Comparison of ENCODE assay signal across 8 cellular contexts in the genomic region with DNA sequence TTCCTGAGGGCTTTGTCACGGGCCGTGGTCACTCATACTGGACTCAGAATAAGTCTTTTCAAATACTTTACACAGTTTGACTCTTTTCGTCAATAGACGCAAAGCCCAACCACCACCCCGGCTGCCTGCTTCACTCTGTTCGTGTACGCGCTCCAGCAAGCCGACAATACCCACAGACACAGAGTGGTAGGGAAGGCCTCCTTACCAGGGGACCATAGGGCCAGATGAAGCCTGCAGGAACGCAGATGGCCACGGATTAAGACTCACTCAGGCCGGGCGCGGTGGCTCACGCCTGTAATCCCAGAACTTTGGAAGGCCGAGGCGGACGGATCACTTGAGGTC. TPM values are rescaled to one million over a fixed set of nuclear protein-coding genes. Genes with fewer than 3 reads are reported as not detected.
DNase-seq lines count a peak whose midpoint lies in the region; ATAC-seq and TF ChIP-seq lines count a peak whose summit lies in the region.

No MANE protein-coding gene starts in this region.

- H3K27ac ChIP-seq in BLaER1 treated with 17β-estradiol and CSF1 and Interleukin-3, amounts not matched to agents 10 nM and 100 nM: peak overlapping the region; percentile 86 to 97 (median 95)
- peak overlapping the region; percentile 84 to 88 for H3K27ac ChIP-seq in lung (ENCODE audit: low read depth in 1 of 2, low read length in 1 of 2)
- H3K27ac ChIP-seq in thoracic aorta: peak overlapping the region; percentile 84 to 86

- peaks cover 20 to 32% (median 25%) of the 10 kb centered on the region in 10 experiments for H3K4me1 ChIP-seq in BLaER1 treated with 17β-estradiol and CSF1 and Interleukin-3, amounts not matched to agents 10 nM and 100 nM
- H3K4me1 ChIP-seq in lung (ENCODE audit: control insufficient read depth in 2 of 2, insufficient read depth in 2 of 2, low read length in 2 of 2) (peaks cover 0 to 12% of the 10 kb centered on the region in 2 donors), thoracic aorta (ENCODE audit: control insufficient read depth in 1 of 2, low read depth in 2 of 2) (peaks cover 4 to 14% of the 10 kb centered on the region in 2 donors)

- H4K20me1 ChIP-seq in BLaER1 treated with 17β-estradiol and CSF1 and Interleukin-3, amounts not matched to agents 10 nM and 100 nM: peaks cover 46 to 52% (median 48%) of the 10 kb centered on the region in 11 experiments; a peak in 21 of 22 replicates

- peak; percentile 21 for ATAC-seq in GM21723 (IDR thresholded peaks at IDR 0.05; ENCODE audit: unreplicated experiment)
- no peak for ATAC-seq in lung (ENCODE audit: insufficient read depth, low FRiP score)
- ATAC-seq in thoracic aorta (ENCODE audit: insufficient number of reproducible peaks, low FRiP score, low read depth): no peak

- TF ChIP-seq CTCF in choroid plexus epithelial cell (conservative IDR thresholded peaks at IDR 0.05; ENCODE audit: low read depth, low read length) (no peak), lung (IDR thresholded peaks at IDR 0.05; ENCODE audit: control extremely low read depth, extremely low read depth) (no peak), thoracic aorta (IDR thresholded peaks at IDR 0.05) (no peak)

- DNase-seq in RKO (ENCODE audit: low spot score) (peak; percentile 36), choroid plexus epithelial cell (ENCODE audit: low read depth) (peak; percentile 36), lung (ENCODE audit: low spot score) (no peak), thoracic aorta (ENCODE audit: low spot score) (no peak), DMS79 treated with DMSO at 0.1 percent for 48 hours (lab: John Stamatoyannopoulos, UW) (no peak), NCI-H2196 treated with DMSO at 0.1 percent for 48 hours (lab: John Stamatoyannopoulos, UW; ENCODE audit: unreplicated experiment) (no peak)

- peaks cover 28 to 44% (median 38%) of the 10 kb centered on the region in 11 experiments for H3K36me3 ChIP-seq in BLaER1 treated with 17β-estradiol and CSF1 and Interleukin-3, amounts not matched to agents 10 nM and 100 nM
- H3K36me3 ChIP-seq in lung (ENCODE audit: control insufficient read depth in 2 of 2, insufficient read depth in 2 of 2, low read length in 2 of 2): peaks cover 0 to 12% of the 10 kb centered on the region in 2 donors
- peaks cover 3% of the 10 kb centered on the region for H3K36me3 ChIP-seq in thoracic aorta

- WGBS in lung, 2 donors: 1 to 2% methylated on average over 18 of the region's 18 CpGs

- H3K27me3 ChIP-seq in BLaER1 treated with 17β-estradiol and CSF1 and Interleukin-3, amounts not matched to agents 10 nM and 100 nM: no peaks in the 10 kb centered on the region
- H3K27me3 ChIP-seq in lung (ENCODE audit: control insufficient read depth, insufficient read depth): no peaks in the 10 kb centered on the region
- H3K27me3 ChIP-seq in thoracic aorta (replicated peaks; ENCODE audit: insufficient read depth): no peaks in the 10 kb centered on the region

- H3K9ac ChIP-seq in BLaER1 treated with 17β-estradiol and CSF1 and Interleukin-3, amounts not matched to agents 10 nM and 100 nM: peak overlapping the region; percentile 83 to 91 (median 90)

- peak overlapping the region; percentile 86 to 98 (median 95) for H3K4me2 ChIP-seq in BLaER1 treated with 17β-estradiol and CSF1 and Interleukin-3, amounts not matched to agents 10 nM and 100 nM

- peak overlapping the region; percentile 80 to 96 (median 90) for H3K4me3 ChIP-seq in BLaER1 treated with 17β-estradiol and CSF1 and Interleukin-3, amounts not matched to agents 10 nM and 100 nM
- peak overlapping the region; percentile 79 for H3K4me3 ChIP-seq in choroid plexus epithelial cell (ENCODE audit: low read depth, low read length)
- H3K4me3 ChIP-seq in lung: peak overlapping the region; percentile 95
- peak overlapping the region; percentile 80 for H3K4me3 ChIP-seq in thoracic aorta

- no peaks in the 10 kb centered on the region for H3K9me3 ChIP-seq in BLaER1 treated with 17β-estradiol and CSF1 and Interleukin-3, amounts not matched to agents 10 nM and 100 nM (replicated peaks in 1 of 11)
- H3K9me3 ChIP-seq in lung (ENCODE audit: control insufficient read depth in 2 of 2, insufficient read depth in 1 of 2, low read length in 1 of 2) (no peaks in the 10 kb centered on the region), thoracic aorta (no peaks in the 10 kb centered on the region)

RNA-seq across cellular contexts. Expression of a gene that starts 29.7 kb away (rescaled TPM):
- 1 to 10 TPM; 3.8 to 8.8 TPM for total RNA-seq in lung
- 1 to 10 TPM; 2.6 to 2.7 TPM for polyA plus RNA-seq in lung
- total RNA-seq in thoracic aorta: under 1 TPM in 1 of 2 donors, not detected in 1; 0.68 TPM

RNA-seq across cellular contexts. Expression of a gene that starts 41.0 kb away (rescaled TPM):
- total RNA-seq in lung (10 to 100 TPM; 43.5 to 49.8 TPM), thoracic aorta (10 to 100 TPM; 23.0 to 32.5 TPM)
- polyA plus RNA-seq in lung: 10 to 100 TPM; 16.7 to 29.0 TPM

RNA-seq across cellular contexts. Expression of a gene that starts 41.2 kb away (rescaled TPM):
- total RNA-seq in lung (10 to 100 TPM; 49.1 to 65.7 TPM), thoracic aorta (10 to 100 TPM; 50.1 to 61.9 TPM)
- polyA plus RNA-seq in lung: 10 to 100 TPM; 11.0 to 14.3 TPM

Comparison
In these comparisons a context has a peak if more than half of its experiments do, and no peak if none do; other contexts are left out.
1. DNase-seq: peak in RKO (single experiment) and choroid plexus epithelial cell (single experiment); none in lung (single experiment), thoracic aorta (single experiment), DMS79 treated with DMSO at 0.1 percent for 48 hours (single experiment) and NCI-H2196 treated with DMSO at 0.1 percent for 48 hours (single experiment).
2. Peak in every context shown above with its lines, with median percentiles within 50 percentile points of each other: H3K27ac ChIP-seq and H3K4me3 ChIP-seq.